In the genomic region with DNA sequence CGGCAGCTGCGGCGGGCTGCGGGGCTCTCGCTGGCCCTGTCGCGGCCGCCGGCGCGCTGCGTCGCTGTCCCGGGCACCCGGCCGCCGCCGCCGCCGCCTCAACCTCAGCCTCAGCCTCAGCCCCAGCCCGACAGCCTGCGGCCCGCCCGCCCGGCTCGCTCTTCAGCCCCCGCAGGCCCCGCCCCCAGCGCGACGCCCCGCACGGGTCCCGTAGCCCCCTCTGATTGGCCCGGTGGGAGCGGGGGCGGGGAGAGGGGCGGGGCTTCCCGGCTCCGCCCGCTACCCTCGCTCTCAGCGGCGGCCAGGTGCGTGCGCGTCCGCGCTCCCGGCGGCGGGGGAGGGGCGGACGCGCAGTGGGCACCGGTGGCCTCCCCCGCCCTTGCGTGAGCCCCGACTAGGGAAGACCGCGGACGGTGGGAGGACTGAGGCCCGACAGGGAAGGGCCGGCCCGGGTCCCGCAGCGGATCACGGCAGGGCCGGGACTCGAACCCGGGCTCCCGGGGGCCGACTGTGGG, we compare ENCODE assay signal across 8 cellular contexts. TPM values are rescaled to one million over a fixed set of nuclear protein-coding genes. Genes with fewer than 3 reads are reported as not detected.
A peak's percentile ranks its signal among the peaks of the same experiment; 100 is the strongest.
DNase-seq lines count a peak whose midpoint lies in the region; ATAC-seq lines count a peak whose summit lies in the region.

A gene with protein sequence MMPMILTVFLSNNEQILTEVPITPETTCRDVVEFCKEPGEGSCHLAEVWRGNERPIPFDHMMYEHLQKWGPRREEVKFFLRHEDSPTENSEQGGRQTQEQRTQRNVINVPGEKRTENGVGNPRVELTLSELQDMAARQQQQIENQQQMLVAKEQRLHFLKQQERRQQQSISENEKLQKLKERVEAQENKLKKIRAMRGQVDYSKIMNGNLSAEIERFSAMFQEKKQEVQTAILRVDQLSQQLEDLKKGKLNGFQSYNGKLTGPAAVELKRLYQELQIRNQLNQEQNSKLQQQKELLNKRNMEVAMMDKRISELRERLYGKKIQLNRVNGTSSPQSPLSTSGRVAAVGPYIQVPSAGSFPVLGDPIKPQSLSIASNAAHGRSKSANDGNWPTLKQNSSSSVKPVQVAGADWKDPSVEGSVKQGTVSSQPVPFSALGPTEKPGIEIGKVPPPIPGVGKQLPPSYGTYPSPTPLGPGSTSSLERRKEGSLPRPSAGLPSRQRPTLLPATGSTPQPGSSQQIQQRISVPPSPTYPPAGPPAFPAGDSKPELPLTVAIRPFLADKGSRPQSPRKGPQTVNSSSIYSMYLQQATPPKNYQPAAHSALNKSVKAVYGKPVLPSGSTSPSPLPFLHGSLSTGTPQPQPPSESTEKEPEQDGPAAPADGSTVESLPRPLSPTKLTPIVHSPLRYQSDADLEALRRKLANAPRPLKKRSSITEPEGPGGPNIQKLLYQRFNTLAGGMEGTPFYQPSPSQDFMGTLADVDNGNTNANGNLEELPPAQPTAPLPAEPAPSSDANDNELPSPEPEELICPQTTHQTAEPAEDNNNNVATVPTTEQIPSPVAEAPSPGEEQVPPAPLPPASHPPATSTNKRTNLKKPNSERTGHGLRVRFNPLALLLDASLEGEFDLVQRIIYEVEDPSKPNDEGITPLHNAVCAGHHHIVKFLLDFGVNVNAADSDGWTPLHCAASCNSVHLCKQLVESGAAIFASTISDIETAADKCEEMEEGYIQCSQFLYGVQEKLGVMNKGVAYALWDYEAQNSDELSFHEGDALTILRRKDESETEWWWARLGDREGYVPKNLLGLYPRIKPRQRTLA (minus strand): TSS at position 137 of the 515 bp plus-strand sequence. CDS start 268 bp downstream, outside the sequence.

- H3K4me1 ChIP-seq in BLaER1 = peaks cover 18% of the 10 kb centered on the region

- H3K4me2 ChIP-seq in BLaER1 = peak within 1 kb of the TSS; percentile 99

- DNase-seq in NCI-H82 (lab: John Stamatoyannopoulos, UW) (peak; percentile 90), lung microvascular endothelial cell (ENCODE audit: low read depth in 2 of 2) (peak; percentile 88 to 94)
- peak; percentile 75 to 94 for DNase-seq in activated CD8-positive, alpha-beta memory T cell treated with anti-CD3 and anti-CD28 coated beads for 1 hour (ENCODE audit: extremely low read depth in 1 of 2, low read depth in 1 of 2)
- DNase-seq in effector CD4-positive, alpha-beta T cell = peak; percentile 90
- DNase-seq in stimulated activated CD4-positive, alpha-beta T cell treated with anti-CD3 and anti-CD28 coated beads, TNF-alpha, amount 100 ng/mL, for 24 hours (ENCODE audit: low read depth in 3 of 3) = peak; percentile 84 to 95 (median 91)

- no peaks in the 10 kb centered on the region for H3K36me3 ChIP-seq in BLaER1

- no peaks in the 10 kb centered on the region for H3K9me3 ChIP-seq in BLaER1

- peak within 1 kb of the TSS; percentile 90 for H3K27ac ChIP-seq in BLaER1

- ATAC-seq in GM19324 (IDR thresholded peaks at IDR 0.05; ENCODE audit: low FRiP score, unreplicated experiment) = peak; percentile 87
- peak; percentile 91 for ATAC-seq in HG03460 (IDR thresholded peaks at IDR 0.05; ENCODE audit: unreplicated experiment)

- peak within 1 kb of the TSS; percentile 84 for H3K9ac ChIP-seq in BLaER1

- H4K20me1 ChIP-seq in BLaER1 = peaks cover 35% of the 10 kb centered on the region

- peaks cover 19% of the 10 kb centered on the region for H3K27me3 ChIP-seq in BLaER1

- H3K4me3 ChIP-seq in BLaER1 = peak within 1 kb of the TSS; percentile 87

RNA-seq across cellular contexts. Expression of the gene that starts here (rescaled TPM):
- total RNA-seq in lung microvascular endothelial cell = 8.5 and 14.7 TPM in 2 replicates

Comparison
In these comparisons a context has a peak if more than half of its experiments do, and no peak if none do; other contexts are left out.
1. Peak in every context shown above with its lines: DNase-seq, ATAC-seq, H3K4me3 ChIP-seq and H3K27ac ChIP-seq.